16 cellular contexts compared by ENCODE assay signal in the genomic region with DNA sequence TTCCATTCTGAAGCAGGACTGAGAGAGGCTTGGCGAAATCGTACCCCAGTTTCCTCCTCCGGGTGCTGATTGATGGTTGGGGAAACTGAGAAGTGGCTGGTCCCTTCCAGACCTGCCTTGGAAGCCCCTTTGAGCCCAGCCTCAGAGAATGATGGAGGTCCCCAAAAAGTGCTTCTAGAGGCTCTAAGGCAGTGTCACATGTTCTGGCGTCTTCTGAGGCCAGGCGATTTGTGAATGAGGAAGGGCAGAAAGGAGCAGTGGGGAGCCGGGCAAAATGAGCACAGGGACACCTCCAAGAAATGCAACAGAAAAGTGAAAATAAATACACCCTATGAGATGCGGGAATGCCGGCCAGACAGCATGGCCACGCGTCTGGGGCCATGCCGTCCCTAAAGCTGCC. TPM values are rescaled to one million over a fixed set of nuclear protein-coding genes. Genes with fewer than 3 reads are reported as not detected.
DNase-seq lines count a peak whose midpoint lies in the region; ATAC-seq, FAIRE-seq and TF ChIP-seq lines count a peak whose summit lies in the region.
"Had no signal": no experiment of that assay in that cellular context is flagged by ENCODE, and none has a peak within 500 bp of the region (broad histone marks: within the 10 kb centered on the region; RNA-seq: fewer than 3 reads in every experiment).

No MANE protein-coding gene starts in this region.

- intact Hi-C loops in Caco-2 (cut with micrococcal nuclease; ENCODE audit: unreplicated experiment), result loop anchor here (2.0 kb wide), 1 partner anchor 41 kb away; no protein-coding TSS in a partner anchor

- TF ChIP-seq CTCF in A549 (IDR thresholded peaks at IDR 0.05) (no peak), Caco-2 (IDR thresholded peaks at IDR 0.05; ENCODE audit: insufficient read depth in 1 of 2, low read depth in 1 of 2, low read length in 1 of 2, severe bottlenecking in 1 of 2, unreplicated experiment in 1 of 2) (no peak), upper lobe of left lung (IDR thresholded peaks at IDR 0.05) (no peak)

- no peak overlapping the region for H3K4me3 ChIP-seq in A549
- H3K4me3 ChIP-seq in Caco-2 (ENCODE audit: low read depth, low read length), result no peak overlapping the region
- no peak overlapping the region for H3K4me3 ChIP-seq in upper lobe of left lung

- H3K9me3 ChIP-seq in A549 (no peaks in the 10 kb centered on the region), Caco-2 (no peaks in the 10 kb centered on the region), upper lobe of left lung (no peaks in the 10 kb centered on the region)

- CTCF ChIA-PET in A549 (lab: Yijun Ruan, JAX), result interaction anchor here (1.5 kb wide), 1 partner anchor 139 kb away, joined by 8 read pairs; no protein-coding TSS in a partner anchor
- CTCF ChIA-PET in Caco-2 (lab: Charles Lee), result interaction anchor here (0.6 kb wide), 1 partner anchor 39 kb away, joined by 3 read pairs; no protein-coding TSS in a partner anchor
- CTCF ChIA-PET in activated CD4-positive, alpha-beta memory T cell treated with anti-CD3 and anti-CD28 coated beads, Interleukin-2, amount 10 ng/mL, durations not matched to agents 7 days and 5 days (lab: Charles Lee), result interaction anchor here (1.2 kb wide), 1 partner anchor 139 kb away, joined by 3 read pairs; no protein-coding TSS in a partner anchor

- DNase-seq in A549 (ENCODE audit: low read depth in 1 of 2, low spot score in 1 of 2), result no peak
- no peak for DNase-seq in Caco-2
- DNase-seq in activated CD4-positive, alpha-beta memory T cell treated with anti-CD3 and anti-CD28 coated beads, Interleukin-2, amount 10 ng/mL, durations not matched to agents 7 days and 5 days, result no peak
- DNase-seq in kidney tubule cell (ENCODE audit: low spot score), result peak; percentile 26
- DNase-seq in upper lobe of left lung, result no peak
- no peak for DNase-seq in DMS 273 (lab: John Stamatoyannopoulos, UW; ENCODE audit: unreplicated experiment)
- no peak for DNase-seq in NCI-H1694 treated with DMSO at 0.1 percent for 48 hours (lab: John Stamatoyannopoulos, UW)
- DNase-seq: activated B cell treated with CpG ODN at 0.5 μM for 24 hours; cortex of kidney; mesendoderm; NCI-H1417 treated with DMSO at 0.1 percent for 48 hours; NCI-H526; SHP77 treated with DMSO at 0.1 percent for 48 hours; stimulated activated CD4-positive, alpha-beta T cell treated with anti-CD3 and anti-CD28 coated beads, Interleukin-4, amount 100 ng/mL, for 24 hours; stimulated activated naive CD4-positive, alpha-beta T cell treated with Interleukin-2 at 50 U/mL for 16 hours had no signal

- POLR2A ChIA-PET in A549 (lab: Yijun Ruan, JAX), result interaction anchor here (1.3 kb wide), 1 partner anchor 9 kb away, joined by 4 read pairs; no protein-coding TSS in a partner anchor
- POLR2A ChIA-PET in Caco-2 (lab: Charles Lee), result no interaction called here
- POLR2A ChIA-PET in activated CD4-positive, alpha-beta memory T cell treated with anti-CD3 and anti-CD28 coated beads, Interleukin-2, amount 10 ng/mL, durations not matched to agents 7 days and 5 days (lab: Charles Lee), result no interaction called here

- WGBS in A549 (ENCODE audit: missing lambda C conversion rate), result 75% methylated on average over 11 of the region's 11 CpGs
- WGBS in upper lobe of left lung, 2 donors, result 76 to 81% methylated on average over 11 of the region's 11 CpGs

- peaks cover 7% of the 10 kb centered on the region for H3K36me3 Mint-ChIP-seq in Caco-2 (ENCODE audit: insufficient read depth, unreplicated experiment)
- H3K36me3 Mint-ChIP-seq in activated CD4-positive, alpha-beta memory T cell treated with anti-CD3 and anti-CD28 coated beads, Interleukin-2, amount 10 ng/mL, durations not matched to agents 7 days and 5 days (ENCODE audit: low read depth), result peaks cover 34% of the 10 kb centered on the region

- H3K4me2 ChIP-seq in A549, result peak overlapping the region; percentile 99

- H3K27ac Mint-ChIP-seq in Caco-2 (ENCODE audit: unreplicated experiment), result peak overlapping the region; percentile 62
- no peak overlapping the region for H3K27ac Mint-ChIP-seq in activated CD4-positive, alpha-beta memory T cell treated with anti-CD3 and anti-CD28 coated beads, Interleukin-2, amount 10 ng/mL, durations not matched to agents 7 days and 5 days
- H3K27ac Mint-ChIP-seq: activated B cell treated with CpG ODN at 0.5 μM for 24 hours had no signal

- no peak for TF ChIP-seq POLR2A in A549 (IDR thresholded peaks at IDR 0.05; ENCODE audit: low read length)
- no peak for TF ChIP-seq POLR2A in upper lobe of left lung (IDR thresholded peaks at IDR 0.05)

- H3K4me3 Mint-ChIP-seq in Caco-2 (ENCODE audit: unreplicated experiment), result peak overlapping the region; percentile 85
- H3K4me3 Mint-ChIP-seq in activated CD4-positive, alpha-beta memory T cell treated with anti-CD3 and anti-CD28 coated beads, Interleukin-2, amount 10 ng/mL, durations not matched to agents 7 days and 5 days, result peak overlapping the region; percentile 95
- H3K4me3 Mint-ChIP-seq: activated B cell treated with CpG ODN at 0.5 μM for 24 hours had no signal

- H3K4me1 Mint-ChIP-seq in Caco-2 (ENCODE audit: low read depth, unreplicated experiment), result peaks cover 26% of the 10 kb centered on the region
- H3K4me1 Mint-ChIP-seq in activated CD4-positive, alpha-beta memory T cell treated with anti-CD3 and anti-CD28 coated beads, Interleukin-2, amount 10 ng/mL, durations not matched to agents 7 days and 5 days, result peaks cover 83% of the 10 kb centered on the region

- no peaks in the 10 kb centered on the region; the same call in 1 of the 2 replicates for H3K36me3 ChIP-seq in Caco-2 (ENCODE audit: control insufficient read depth, insufficient read depth, low read length)
- H3K36me3 ChIP-seq in upper lobe of left lung, result no peaks in the 10 kb centered on the region

- H3K9me3 Mint-ChIP-seq in Caco-2 (ENCODE audit: unreplicated experiment), result no peaks in the 10 kb centered on the region
- no peaks in the 10 kb centered on the region for H3K9me3 Mint-ChIP-seq in activated CD4-positive, alpha-beta memory T cell treated with anti-CD3 and anti-CD28 coated beads, Interleukin-2, amount 10 ng/mL, durations not matched to agents 7 days and 5 days
- H3K9me3 Mint-ChIP-seq: activated B cell treated with CpG ODN at 0.5 μM for 24 hours had no signal

- no peak for FAIRE-seq in A549 (lab: Jason Lieb, UNC)

- TF ChIP-seq EP300 in A549 (IDR thresholded peaks at IDR 0.05) (no peak), upper lobe of left lung (IDR thresholded peaks at IDR 0.05) (no peak)

- H3K27me3 Mint-ChIP-seq in Caco-2 (ENCODE audit: insufficient read depth, unreplicated experiment), result no peaks in the 10 kb centered on the region
- H3K27me3 Mint-ChIP-seq in activated CD4-positive, alpha-beta memory T cell treated with anti-CD3 and anti-CD28 coated beads, Interleukin-2, amount 10 ng/mL, durations not matched to agents 7 days and 5 days, result no peaks in the 10 kb centered on the region

- H3K27me3 ChIP-seq in Caco-2 (replicated peaks; ENCODE audit: control insufficient read depth, insufficient read depth, low read length), result no peaks in the 10 kb centered on the region
- H3K27me3 ChIP-seq in upper lobe of left lung, result peaks cover 0 to 11% (median 0%) of the 10 kb centered on the region in 4 donors

- 0 out of 6 replicates have a peak, but pooled peaks of 1 of the 2 experiments have one; percentile 0 for ATAC-seq in A549
- ATAC-seq in upper lobe of left lung (ENCODE audit: low FRiP score in 2 of 2), result no peak
- ATAC-seq in HG03354 (IDR thresholded peaks at IDR 0.05; ENCODE audit: poor library complexity, severe bottlenecking, unreplicated experiment), result no peak

- no peak for TF ChIP-seq RAD21 in A549 (conservative IDR thresholded peaks at IDR 0.05 in 1 of 2, IDR thresholded peaks at IDR 0.05 in 1 of 2)

- H3K4me1 ChIP-seq in A549 (peaks cover 100% of the 10 kb centered on the region), Caco-2 (peaks cover 40% of the 10 kb centered on the region), upper lobe of left lung (peaks cover 18 to 43% (median 24%) of the 10 kb centered on the region in 4 donors)

- H3K27ac ChIP-seq in A549, result peak overlapping the region; percentile 99 to 100
- no peak overlapping the region for H3K27ac ChIP-seq in upper lobe of left lung

- BruUV-seq in Caco-2 (replicated peaks; lab: Mats Ljungman, UMichigan), result no TSS peak

TF ChIP-seq in A549, 52 proteins besides CTCF, POLR2A, EP300 and RAD21 (continues in another document):
- TF ChIP-seq ZNF302 (CRISPR knock-in tag; IDR thresholded peaks at IDR 0.05) (0 out of 2 replicates have a peak, but pooled peaks have one; percentile 19), JUN (IDR thresholded peaks at IDR 0.05) (0 out of 5 replicates have a peak, but pooled peaks of 1 of the 2 experiments have one; percentile 10)

RNA-seq across cellular contexts. Expression of gene LIF, which starts 1.0 kb away (rescaled TPM):
- 54.5 and 64.7 TPM in 2 replicates for polyA plus RNA-seq in A549 (2011; rRNA removed)
- polyA plus RNA-seq in A549 (2012; cell fraction: cytosol; rRNA removed), result 53.0 and 70.6 TPM in 2 replicates
- polyA plus RNA-seq in A549 (2012; cell fraction: nucleus; rRNA removed), result 279 and 384 TPM in 2 replicates
- polyA plus RNA-seq in A549 (2017; fragmentation: RNase III; extraction: RNeasy Plus Mini Kit Qiagen cat#74134 plus additional on column Dnase treatment), result 40.7 to 49.3 TPM (median 44.3 TPM) in 3 replicates
- 62.7 and 126 TPM in 2 replicates for polyA minus RNA-seq in A549 (2011; rRNA and poly(A)+ RNA removed)
- 8.0 and 9.7 TPM in 2 replicates for total RNA-seq in Caco-2 (2022)
- 10 to 100 TPM; 94.6 to 94.8 TPM for total RNA-seq in activated CD4-positive, alpha-beta memory T cell treated with anti-CD3 and anti-CD28 coated beads, Interleukin-2, amount 10 ng/mL, durations not matched to agents 7 days and 5 days
- total RNA-seq in upper lobe of left lung, result 10 to 100 TPM in 1 of 6 donors, 1 to 10 TPM in 4, under 1 TPM in 1; 0.89 to 16.9 (median 3.8) TPM

RNA-seq across cellular contexts. Expression of gene OSM, which starts 19.1 kb away (rescaled TPM):
- polyA plus RNA-seq in A549 (2011; rRNA removed) (not detected in 2 replicates), A549 (2017; fragmentation: RNase III; extraction: RNeasy Plus Mini Kit Qiagen cat#74134 plus additional on column Dnase treatment) (not detected in 3 replicates)
- 0.03 and 0.09 TPM in 2 replicates for polyA plus RNA-seq in A549 (2012; cell fraction: cytosol; rRNA removed)
- 0.47 and 0.49 TPM in 2 replicates for polyA plus RNA-seq in A549 (2012; cell fraction: nucleus; rRNA removed)
- polyA minus RNA-seq in A549 (2011; rRNA and poly(A)+ RNA removed), result not detected in 2 replicates
- total RNA-seq in Caco-2 (2022) (not detected in 2 replicates), upper lobe of left lung (10 to 100 TPM in 1 of 6 donors, 1 to 10 TPM in 4, under 1 TPM in 1; 0.98 to 11.7 (median 5.1) TPM)
- 100 to 1,000 TPM; 103 to 107 TPM for total RNA-seq in activated CD4-positive, alpha-beta memory T cell treated with anti-CD3 and anti-CD28 coated beads, Interleukin-2, amount 10 ng/mL, durations not matched to agents 7 days and 5 days

RNA-seq across cellular contexts. Expression of gene CASTOR1, which starts 41.7 kb away (rescaled TPM):
- 11.3 and 12.2 TPM in 2 replicates for polyA plus RNA-seq in A549 (2011; rRNA removed)
- polyA plus RNA-seq in A549 (2012; cell fraction: cytosol; rRNA removed), result 15.9 and 17.8 TPM in 2 replicates
- 32.2 and 52.9 TPM in 2 replicates for polyA plus RNA-seq in A549 (2012; cell fraction: nucleus; rRNA removed)
- polyA plus RNA-seq in A549 (2017; fragmentation: RNase III; extraction: RNeasy Plus Mini Kit Qiagen cat#74134 plus additional on column Dnase treatment), result 4.7 to 6.6 TPM (median 5.5 TPM) in 3 replicates
- polyA minus RNA-seq in A549 (2011; rRNA and poly(A)+ RNA removed), result 6.0 and 9.2 TPM in 2 replicates
- 6.3 and 7.4 TPM in 2 replicates for total RNA-seq in Caco-2 (2022)
- total RNA-seq in activated CD4-positive, alpha-beta memory T cell treated with anti-CD3 and anti-CD28 coated beads, Interleukin-2, amount 10 ng/mL, durations not matched to agents 7 days and 5 days, result 10 to 100 TPM; 14.2 to 14.6 TPM
- 10 to 100 TPM in 4 of 6 donors, 1 to 10 TPM in 2; 7.0 to 31.5 (median 22.1) TPM for total RNA-seq in upper lobe of left lung

Comparison
In these comparisons a context has a peak if more than half of its experiments do, and no peak if none do; other contexts are left out.
1. H3K27ac ChIP-seq: peak in A549 (2 of 2); none in upper lobe of left lung (0 of 4).
2. RNA of gene OSM, which starts 19.1 kb away (total RNA-seq): 103 to 107 TPM in activated CD4-positive, alpha-beta memory T cell treated with anti-CD3 and anti-CD28 coated beads, Interleukin-2, amount 10 ng/mL, durations not matched to agents 7 days and 5 days; 0.98 to 11.7 TPM in upper lobe of left lung and not detected in Caco-2; every median in the first group is over 4 times any median in the second.